Comparison of ENCODE assay signal across 3 cellular contexts in the genomic region with DNA sequence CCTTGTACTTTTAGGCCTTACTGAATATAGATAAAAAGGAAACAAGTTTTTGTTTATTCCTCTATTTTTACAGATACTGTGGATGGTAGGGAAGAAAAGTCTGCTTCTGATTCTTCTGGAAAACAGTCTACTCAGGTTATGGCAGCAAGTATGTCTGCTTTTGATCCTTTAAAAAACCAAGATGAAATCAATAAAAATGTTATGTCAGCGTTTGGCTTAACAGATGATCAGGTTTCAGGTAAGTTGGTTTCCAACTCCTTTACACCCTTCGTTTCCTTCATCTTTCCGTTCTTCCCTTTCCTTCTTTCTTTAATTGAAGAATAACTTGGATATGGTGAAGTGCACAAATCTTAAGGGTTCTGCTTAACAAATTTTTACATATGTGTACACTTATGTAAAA.
TF ChIP-seq lines count a peak whose summit lies in the region.

No MANE protein-coding gene starts in this region.

TF ChIP-seq in HepG2, 621 proteins besides CTCF, POLR2A, EP300 and RAD21:
- TF ChIP-seq MAFF (IDR thresholded peaks at IDR 0.05; ENCODE audit: low read depth, low read length) (peak; percentile 69), MAFK (conservative IDR thresholded peaks at IDR 0.05 in 1 of 2, IDR thresholded peaks at IDR 0.05 in 1 of 2; ENCODE audit: low read length in 2 of 2) (peak; percentile 67 to 84), ZNF766 (CRISPR knock-in tag; IDR thresholded peaks at IDR 0.05; ENCODE audit: borderline replicate concordance) (no peak)

TF ChIP-seq in IMR-90, 13 proteins besides CTCF, POLR2A, EP300 and RAD21:
- no peak for TF ChIP-seq USF2 (IDR thresholded peaks at IDR 0.05; ENCODE audit: low read depth, low read length)
- TF ChIP-seq MAFK (IDR thresholded peaks at IDR 0.05; ENCODE audit: low read depth, low read length), result peak; percentile 67

TF ChIP-seq in H1, 55 proteins besides CTCF, POLR2A, EP300 and RAD21:
- TF ChIP-seq CEBPB (IDR thresholded peaks at IDR 0.05; ENCODE audit: low read depth, low read length) (no peak), MAFK (IDR thresholded peaks at IDR 0.05; ENCODE audit: low read depth, low read length) (0 out of 2 replicates have a peak, but pooled peaks have one; percentile 9), POLR2AphosphoS5 (IDR thresholded peaks at IDR 0.05; ENCODE audit: low read depth, low read length) (no peak), E2F6 (IDR thresholded peaks at IDR 0.05) (no peak)
